ENCODE assay signal across 9 cellular contexts in the genomic region with DNA sequence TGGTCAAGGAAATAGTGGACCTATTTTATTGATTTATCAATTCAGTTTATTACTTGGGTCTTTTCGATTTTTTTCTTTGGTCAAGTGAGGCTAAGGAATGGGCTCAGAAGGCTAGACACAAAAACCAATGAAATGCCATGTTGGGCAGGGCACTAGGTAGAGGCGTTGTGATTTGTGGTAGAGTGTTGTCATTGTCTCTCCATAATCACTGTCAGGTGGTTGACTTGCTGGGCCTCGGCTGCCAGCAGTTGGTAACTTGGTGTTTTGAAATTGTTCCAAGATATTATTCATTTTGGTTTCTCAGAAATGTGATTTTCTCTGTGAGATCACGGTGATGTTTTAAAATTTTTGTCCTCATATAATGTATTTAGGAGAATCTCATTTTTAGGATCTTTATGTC.
A peak's percentile ranks its signal among the peaks of the same experiment; 100 is the strongest.
DNase-seq lines count a peak whose midpoint lies in the region; ATAC-seq and TF ChIP-seq lines count a peak whose summit lies in the region.
"Had no signal": no experiment of that assay in that cellular context is flagged by ENCODE, and none has a peak within 500 bp of the region (broad histone marks: within the 10 kb centered on the region; RNA-seq: fewer than 3 reads in every experiment).

No MANE protein-coding gene starts in this region.

- no peak for TF ChIP-seq RAD21 in SK-N-SH (IDR thresholded peaks at IDR 0.05; ENCODE audit: low read length)

- no peaks in the 10 kb centered on the region for H3K27me3 ChIP-seq in SK-N-SH (ENCODE audit: insufficient read depth)
- no peaks in the 10 kb centered on the region for H3K27me3 ChIP-seq in body of pancreas
- H3K27me3 ChIP-seq in suprapubic skin, result no peaks in the 10 kb centered on the region

- TF ChIP-seq CTCF in SK-N-SH (IDR thresholded peaks at IDR 0.05) (no peak), body of pancreas (IDR thresholded peaks at IDR 0.05) (no peak), lower leg skin (IDR thresholded peaks at IDR 0.05) (no peak), suprapubic skin (IDR thresholded peaks at IDR 0.05) (no peak)

- CTCF ChIA-PET in SK-N-SH (lab: Yijun Ruan, JAX) (interaction anchor here (1.4 kb wide), 1 partner anchor 325 kb away, joined by 3 read pairs; no protein-coding TSS in a partner anchor), HEK293T (lab: Yijun Ruan, JAX) (no interaction called here)

- no peak for TF ChIP-seq EP300 in SK-N-SH (IDR thresholded peaks at IDR 0.05; ENCODE audit: borderline replicate concordance in 1 of 2, low read depth in 1 of 2, low read length in 1 of 2)
- no peak for TF ChIP-seq EP300 in suprapubic skin (IDR thresholded peaks at IDR 0.05)

- ATAC-seq in SK-N-SH treated with all-trans-retinoic acid at 6 μM for 48 hours (no peak), body of pancreas (no peak), HG02588 (IDR thresholded peaks at IDR 0.05; ENCODE audit: unreplicated experiment) (no peak)

- 56% methylated on average over 4 of the region's 4 CpGs for WGBS in SK-N-SH (ENCODE audit: low lambda C conversion rate)
- WGBS in body of pancreas, 2 donors, result 62 to 71% methylated on average over 4 of the region's 4 CpGs
- 37 to 41% methylated on average over 4 of the region's 4 CpGs for WGBS in lower leg skin, 2 donors
- 39% methylated on average over 4 of the region's 4 CpGs for WGBS in suprapubic skin

- DNase-seq in SK-N-SH (no peak), body of pancreas (no peak), lower leg skin (ENCODE audit: low spot score in 2 of 2) (no peak), suprapubic skin (ENCODE audit: low spot score in 2 of 2) (no peak), HEK293T (ENCODE audit: extremely low spot score) (no peak), germinal center (ENCODE audit: low spot score) (no peak)
- DNase-seq: 8988T had no signal

- intact Hi-C loops in body of pancreas (cut with DNase I) (no loop called here), lower leg skin (cut with DNase I; ENCODE audit: low total_unique reads) (no loop called here)

- H4K20me1 ChIP-seq in SK-N-SH (ENCODE audit: insufficient read depth), result no peaks in the 10 kb centered on the region

- peaks cover 34 to 52% of the 10 kb centered on the region in 2 experiments for H3K4me1 ChIP-seq in SK-N-SH (ENCODE audit: control insufficient read depth in 1 of 2, insufficient read depth in 2 of 2, low read depth in 1 of 2, low read length in 1 of 2)
- H3K4me1 ChIP-seq in body of pancreas, result peaks cover 81% of the 10 kb centered on the region
- H3K4me1 ChIP-seq in suprapubic skin, result peaks cover 73% of the 10 kb centered on the region

- H3K4me3 ChIP-seq in SK-N-SH (ENCODE audit: low read depth in 2 of 2, low read length in 1 of 2) (peak overlapping the region; percentile 14 to 18; a peak in 2 of 4 replicates), body of pancreas (no peak overlapping the region), lower leg skin (ENCODE audit: low read depth, poor library complexity, severe bottlenecking) (peak overlapping the region; percentile 43), suprapubic skin (peak overlapping the region; percentile 52)

- peaks cover 58% of the 10 kb centered on the region for H3K79me2 ChIP-seq in SK-N-SH (ENCODE audit: insufficient read depth)

- H3K4me2 ChIP-seq in SK-N-SH, result peak overlapping the region; percentile 58; the same call in 1 of the 2 replicates

- H3K9ac ChIP-seq in SK-N-SH, result no peak overlapping the region; the same call in 1 of the 2 replicates

- no peak for TF ChIP-seq POLR2A in body of pancreas (IDR thresholded peaks at IDR 0.05)
- TF ChIP-seq POLR2A in lower leg skin (IDR thresholded peaks at IDR 0.05), result no peak
- TF ChIP-seq POLR2A in suprapubic skin (IDR thresholded peaks at IDR 0.05), result no peak

- peaks cover 11% of the 10 kb centered on the region for H3F3A ChIP-seq in SK-N-SH (replicated peaks; ENCODE audit: insufficient read depth)

- H2AFZ ChIP-seq in SK-N-SH (ENCODE audit: low read depth), result no peak overlapping the region

- peaks cover 3 to 9% of the 10 kb centered on the region in 2 experiments for H3K36me3 ChIP-seq in SK-N-SH (replicated peaks in 1 of 2; ENCODE audit: control insufficient read depth in 1 of 2, insufficient read depth in 2 of 2, low read length in 1 of 2)
- H3K36me3 ChIP-seq in body of pancreas (replicated peaks in 1 of 2; ENCODE audit: insufficient read depth in 1 of 2, low read depth in 2 of 2), result no peaks in the 10 kb centered on the region
- no peaks in the 10 kb centered on the region for H3K36me3 ChIP-seq in suprapubic skin

- POLR2A ChIA-PET in SK-N-SH (lab: Yijun Ruan, JAX) (no interaction called here), HEK293T (lab: Yijun Ruan, JAX) (no interaction called here)

- H3K27ac ChIP-seq in SK-N-SH (ENCODE audit: low read depth in 2 of 2, low read length in 1 of 2) (peak overlapping the region; percentile 64 to 90), body of pancreas (peak overlapping the region in 3 of 4 donors; percentile 6 to 44 (median 22)), suprapubic skin (peak overlapping the region; percentile 77)

- H3K9me2 ChIP-seq in SK-N-SH, result no peaks in the 10 kb centered on the region

- H3K9me3 ChIP-seq in SK-N-SH (no peaks in the 10 kb centered on the region), body of pancreas (no peaks in the 10 kb centered on the region), suprapubic skin (no peaks in the 10 kb centered on the region)

TF ChIP-seq in SK-N-SH, 30 proteins besides CTCF, POLR2A, EP300 and RAD21:
- TF ChIP-seq TCF12 (IDR thresholded peaks at IDR 0.05) (peak; percentile 65), FOXJ3 (CRISPR knock-in tag; IDR thresholded peaks at IDR 0.05) (no peak), RFX5 (IDR thresholded peaks at IDR 0.05; ENCODE audit: low read length) (no peak), JUND (IDR thresholded peaks at IDR 0.05) (peak; percentile 20; the same call in 1 of the 2 replicates), NFIC (IDR thresholded peaks at IDR 0.05; ENCODE audit: borderline replicate concordance) (peak; percentile 41; the same call in 1 of the 2 replicates)
TF ChIP-seq in SK-N-SH: peak in this region for 3.

TF ChIP-seq in SK-N-SH treated with all-trans-retinoic acid at 6 μM for 48 hours, 23 proteins besides CTCF, POLR2A, EP300 and RAD21 (continues in another document):
- TF ChIP-seq TCF4 (CRISPR knock-in tag; IDR thresholded peaks at IDR 0.05; ENCODE audit: borderline replicate concordance) (no peak), BACH2 (CRISPR knock-in tag; IDR thresholded peaks at IDR 0.05; ENCODE audit: borderline replicate concordance) (no peak), ISL1 (CRISPR knock-in tag; IDR thresholded peaks at IDR 0.05) (no peak), ZC3H10 (CRISPR knock-in tag; IDR thresholded peaks at IDR 0.05) (no peak), TOX (CRISPR knock-in tag; IDR thresholded peaks at IDR 0.05; ENCODE audit: borderline replicate concordance) (no peak)
- TF ChIP-seq, protein P1, sequence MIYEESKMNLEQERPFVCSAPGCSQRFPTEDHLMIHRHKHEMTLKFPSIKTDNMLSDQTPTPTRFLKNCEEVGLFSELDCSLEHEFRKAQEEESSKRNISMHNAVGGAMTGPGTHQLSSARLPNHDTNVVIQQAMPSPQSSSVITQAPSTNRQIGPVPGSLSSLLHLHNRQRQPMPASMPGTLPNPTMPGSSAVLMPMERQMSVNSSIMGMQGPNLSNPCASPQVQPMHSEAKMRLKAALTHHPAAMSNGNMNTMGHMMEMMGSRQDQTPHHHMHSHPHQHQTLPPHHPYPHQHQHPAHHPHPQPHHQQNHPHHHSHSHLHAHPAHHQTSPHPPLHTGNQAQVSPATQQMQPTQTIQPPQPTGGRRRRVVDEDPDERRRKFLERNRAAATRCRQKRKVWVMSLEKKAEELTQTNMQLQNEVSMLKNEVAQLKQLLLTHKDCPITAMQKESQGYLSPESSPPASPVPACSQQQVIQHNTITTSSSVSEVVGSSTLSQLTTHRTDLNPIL (CRISPR knock-in tag; IDR thresholded peaks at IDR 0.05; ENCODE audit: low read depth), result no peak

TF ChIP-seq in HEK293T, 16 proteins besides CTCF, POLR2A, EP300 and RAD21:
- TF ChIP-seq SUZ12 (IDR thresholded peaks at IDR 0.05) (no peak), ZNF384 (IDR thresholded peaks at IDR 0.05) (no peak)

Comparison
In these comparisons a context has a peak if more than half of its experiments do, and no peak if none do; other contexts are left out.
1. H3K27ac ChIP-seq: peak in every context shown above with its lines; median percentile 77 in SK-N-SH; 77 in suprapubic skin; 22 in body of pancreas.
2. H3K4me3 ChIP-seq: peak in SK-N-SH (2 of 2), lower leg skin (single experiment) and suprapubic skin (single experiment); none in body of pancreas (0 of 2).